ENCODE assay signal across 8 cellular contexts in the genomic region with DNA sequence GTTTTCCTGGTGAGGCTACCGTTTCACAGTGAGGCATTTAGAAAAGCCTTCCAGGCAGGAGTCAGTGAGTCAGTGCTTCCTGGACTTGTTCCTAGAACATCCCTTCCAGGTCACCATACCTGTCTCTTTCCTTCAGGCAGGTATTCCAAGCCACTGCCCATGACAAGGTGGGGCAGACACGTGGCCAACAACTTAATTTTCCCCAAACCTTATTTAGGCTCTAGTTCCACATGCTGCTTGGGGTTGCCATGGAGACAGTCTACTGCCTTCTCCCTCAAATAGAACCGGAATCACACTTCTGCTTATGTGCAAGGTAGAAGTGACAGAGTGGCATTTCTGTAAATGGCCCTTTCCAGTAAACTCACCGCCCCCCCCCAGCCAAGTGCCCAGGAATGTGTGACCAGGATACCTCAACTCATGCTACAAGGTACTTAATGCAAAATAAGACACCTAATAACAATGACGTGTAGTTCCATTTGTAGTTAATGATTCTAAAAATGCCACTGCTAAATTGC.
DNase-seq lines count a peak whose midpoint lies in the region; ATAC-seq and TF ChIP-seq lines count a peak whose summit lies in the region.

No MANE protein-coding gene starts in this region.

- ATAC-seq in GM18517 (IDR thresholded peaks at IDR 0.05; ENCODE audit: unreplicated experiment) (peak; percentile 69), HG02610 (IDR thresholded peaks at IDR 0.05; ENCODE audit: unreplicated experiment) (peak; percentile 76), GM18505 (IDR thresholded peaks at IDR 0.05; ENCODE audit: unreplicated experiment) (no peak)

- peak; percentile 42 for DNase-seq in NCI-H146 (lab: John Stamatoyannopoulos, UW)
- peak; percentile 67 for DNase-seq in left kidney (ENCODE audit: low read depth, low spot score)
- DNase-seq in NCI-H82 (lab: John Stamatoyannopoulos, UW), result no peak
- DNase-seq in A172 (ENCODE audit: low spot score), result no peak
- no peak for DNase-seq in stimulated activated naive CD4-positive, alpha-beta T cell treated with Interleukin-2 at 50 U/mL for 16 hours (lab: John Stamatoyannopoulos, UW)

- no peak for TF ChIP-seq POLR2A in GM18505 (IDR thresholded peaks at IDR 0.05; ENCODE audit: borderline replicate concordance, extremely low read depth, insufficient read depth, insufficient read length)

Comparison
In these comparisons a context has a peak if more than half of its experiments do, and no peak if none do; other contexts are left out.
1. DNase-seq: peak in NCI-H146 (single experiment) and left kidney (single experiment); none in NCI-H82 (single experiment), A172 (single experiment) and stimulated activated naive CD4-positive, alpha-beta T cell treated with Interleukin-2 at 50 U/mL for 16 hours (single experiment).